9 cellular contexts compared by ENCODE assay signal in the genomic region with DNA sequence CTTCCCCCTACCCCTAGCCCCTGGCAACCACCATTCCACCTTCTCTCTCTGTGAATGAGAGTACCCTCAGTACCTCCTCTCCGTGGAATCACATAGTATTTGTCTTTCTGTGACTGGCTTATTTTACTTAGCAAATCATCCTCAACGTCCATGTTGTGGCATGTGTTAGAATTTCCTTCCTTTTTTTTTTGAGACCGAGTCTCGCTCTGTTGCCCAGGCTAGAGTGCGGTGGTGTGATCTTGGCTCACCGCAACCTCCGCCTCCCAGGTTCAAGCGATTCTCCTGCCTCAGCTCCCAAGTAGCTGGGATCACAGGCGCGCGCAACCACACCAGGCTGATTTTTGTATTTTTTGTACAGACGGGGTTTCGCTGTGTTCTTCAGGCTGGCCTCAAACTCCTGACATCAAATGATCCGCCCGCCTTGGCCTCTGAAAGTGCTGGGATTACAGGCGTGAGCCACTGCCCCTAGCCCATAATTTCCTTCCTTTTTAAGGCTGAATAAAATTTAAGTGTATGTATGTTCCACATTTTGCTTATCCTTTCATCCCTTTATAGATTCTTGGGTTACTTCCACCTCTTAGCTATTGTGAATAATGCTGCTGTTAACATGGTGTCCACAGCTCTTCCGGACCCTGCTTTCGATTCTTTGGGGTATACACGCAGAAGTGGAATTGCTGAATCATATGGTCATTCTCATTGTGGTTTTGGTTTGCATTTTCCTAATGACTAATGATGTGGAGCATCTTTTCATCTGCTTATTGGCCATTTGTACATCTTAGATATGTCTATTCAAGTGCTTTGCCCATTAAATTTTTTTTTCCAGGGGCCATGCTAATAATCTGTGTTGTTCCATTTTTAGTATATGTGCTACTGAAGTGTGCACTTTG. TPM values are rescaled to one million over a fixed set of nuclear protein-coding genes. Genes with fewer than 3 reads are reported as not detected.
DNase-seq lines count a peak whose midpoint lies in the region; ATAC-seq and TF ChIP-seq lines count a peak whose summit lies in the region.
"Had no signal": no experiment of that assay in that cellular context is flagged by ENCODE, and none has a peak within 500 bp of the region (broad histone marks: within the 10 kb centered on the region; RNA-seq: fewer than 3 reads in every experiment).

No MANE protein-coding gene starts in this region.

- peak overlapping the region; percentile 60 for H3K4me3 Mint-ChIP-seq in HFFc6
- no peak overlapping the region for H3K4me3 Mint-ChIP-seq in neural crest cell
- no peak overlapping the region for H3K4me3 Mint-ChIP-seq in activated CD4-positive, alpha-beta T cell treated with anti-CD3 and anti-CD28 coated beads, Interleukin-2, amount 10 ng/mL, durations not matched to agents 7 days and 5 days

- CTCF ChIA-PET in activated CD4-positive, alpha-beta T cell treated with anti-CD3 and anti-CD28 coated beads, Interleukin-2, amount 10 ng/mL, durations not matched to agents 7 days and 5 days (lab: Charles Lee) = no interaction called here

- H3K36me3 ChIP-seq in right atrium auricular region (no peaks in the 10 kb centered on the region), sigmoid colon (no peaks in the 10 kb centered on the region)
- H3K36me3 ChIP-seq: cardiac muscle cell had no signal

- WGBS in sigmoid colon, 2 donors = 80 to 90% methylated on average over 19 of the region's 19 CpGs

- peaks cover 41% of the 10 kb centered on the region for H3K4me1 Mint-ChIP-seq in HFFc6 (ENCODE audit: low read depth)
- H3K4me1 Mint-ChIP-seq in neural crest cell = no peaks in the 10 kb centered on the region
- no peaks in the 10 kb centered on the region for H3K4me1 Mint-ChIP-seq in activated CD4-positive, alpha-beta T cell treated with anti-CD3 and anti-CD28 coated beads, Interleukin-2, amount 10 ng/mL, durations not matched to agents 7 days and 5 days

- H3K27ac Mint-ChIP-seq in HFFc6 (peak overlapping the region; percentile 82), neural crest cell (ENCODE audit: unreplicated experiment) (peak overlapping the region; percentile 75)
- no peak overlapping the region for H3K27ac Mint-ChIP-seq in activated CD4-positive, alpha-beta T cell treated with anti-CD3 and anti-CD28 coated beads, Interleukin-2, amount 10 ng/mL, durations not matched to agents 7 days and 5 days

- no peak for TF ChIP-seq POLR2A in sigmoid colon (IDR thresholded peaks at IDR 0.05)

- H3K9me3 ChIP-seq in right atrium auricular region (no peaks in the 10 kb centered on the region), sigmoid colon (no peaks in the 10 kb centered on the region)

- DNase-seq in HFFc6 (peak; percentile 79), NOMO-1 treated with dmso at 0.1 percent for 144 hours (lab: John Stamatoyannopoulos, UW; ENCODE audit: unreplicated experiment) (peak; percentile 17), neural crest cell (ENCODE audit: low read depth, low spot score) (no peak), right atrium auricular region (ENCODE audit: low spot score) (no peak), C1 segment of cervical spinal cord (lab: John Stamatoyannopoulos, UW) (no peak), sigmoid colon (no peak)
- no peak for DNase-seq in activated CD4-positive, alpha-beta T cell treated with anti-CD3 and anti-CD28 coated beads, Interleukin-2, amount 10 ng/mL, durations not matched to agents 7 days and 5 days

- ATAC-seq in GM18861 (IDR thresholded peaks at IDR 0.05; ENCODE audit: unreplicated experiment) = peak; percentile 72

- H3K36me3 Mint-ChIP-seq in HFFc6 (ENCODE audit: low read depth) = peaks cover 36% of the 10 kb centered on the region
- peaks cover 28% of the 10 kb centered on the region for H3K36me3 Mint-ChIP-seq in neural crest cell (ENCODE audit: low read depth)
- peaks cover 18% of the 10 kb centered on the region for H3K36me3 Mint-ChIP-seq in activated CD4-positive, alpha-beta T cell treated with anti-CD3 and anti-CD28 coated beads, Interleukin-2, amount 10 ng/mL, durations not matched to agents 7 days and 5 days (ENCODE audit: low read depth)

- H3K9me3 Mint-ChIP-seq in HFFc6 (no peaks in the 10 kb centered on the region), neural crest cell (no peaks in the 10 kb centered on the region)
- H3K9me3 Mint-ChIP-seq in activated CD4-positive, alpha-beta T cell treated with anti-CD3 and anti-CD28 coated beads, Interleukin-2, amount 10 ng/mL, durations not matched to agents 7 days and 5 days = no peaks in the 10 kb centered on the region

- H3K27me3 Mint-ChIP-seq in HFFc6 (ENCODE audit: insufficient read depth) = no peaks in the 10 kb centered on the region; the same call in 1 of the 2 replicates
- H3K27me3 Mint-ChIP-seq in neural crest cell (ENCODE audit: low read depth) = no peaks in the 10 kb centered on the region
- H3K27me3 Mint-ChIP-seq in activated CD4-positive, alpha-beta T cell treated with anti-CD3 and anti-CD28 coated beads, Interleukin-2, amount 10 ng/mL, durations not matched to agents 7 days and 5 days = no peaks in the 10 kb centered on the region

- intact Hi-C loops in sigmoid colon (cut with DNase I) = no loop called here

- H3K27ac ChIP-seq in right atrium auricular region (no peak overlapping the region), sigmoid colon (no peak overlapping the region)
- H3K27ac ChIP-seq: cardiac muscle cell had no signal

- POLR2A ChIA-PET in activated CD4-positive, alpha-beta T cell treated with anti-CD3 and anti-CD28 coated beads, Interleukin-2, amount 10 ng/mL, durations not matched to agents 7 days and 5 days (lab: Charles Lee) = no interaction called here

- TF ChIP-seq CTCF in HFFc6 (IDR thresholded peaks at IDR 0.05) (no peak), neural crest cell (conservative IDR thresholded peaks at IDR 0.05) (no peak), right atrium auricular region (IDR thresholded peaks at IDR 0.05) (no peak), sigmoid colon (IDR thresholded peaks at IDR 0.05) (no peak)

- no peak overlapping the region for H3K4me3 ChIP-seq in right atrium auricular region
- no peak overlapping the region for H3K4me3 ChIP-seq in sigmoid colon
- H3K4me3 ChIP-seq: cardiac muscle cell had no signal

- no peak for TF ChIP-seq EP300 in sigmoid colon (IDR thresholded peaks at IDR 0.05)

- H3K4me1 ChIP-seq in right atrium auricular region = no peaks in the 10 kb centered on the region
- peaks cover 0 to 11% (median 0%) of the 10 kb centered on the region in 4 donors for H3K4me1 ChIP-seq in sigmoid colon

- H3K27me3 ChIP-seq in right atrium auricular region = no peaks in the 10 kb centered on the region
- H3K27me3 ChIP-seq in sigmoid colon = no peaks in the 10 kb centered on the region
- H3K27me3 ChIP-seq: cardiac muscle cell had no signal

RNA-seq across cellular contexts. Expression of gene ERRFI1, which starts 32.3 kb away (rescaled TPM):
- total RNA-seq in HFFc6 (2021; fragmentation: NEBNext Ultra II Directional; extraction: Animal tissue kit (Norgen Biotek cat#: 25700)) = 10 to 100 TPM; 15.8 to 25.5 (median 19.0) TPM
- total RNA-seq in neural crest cell (23.3 and 24.0 TPM in 2 replicates), right atrium auricular region (10 to 100 TPM; 33.0 to 34.5 TPM), sigmoid colon (100 to 1,000 TPM in 2 of 4 donors, 10 to 100 TPM in 2; 81.1 to 131 (median 101) TPM)
- total RNA-seq in activated CD4-positive, alpha-beta T cell treated with anti-CD3 and anti-CD28 coated beads, Interleukin-2, amount 10 ng/mL, durations not matched to agents 7 days and 5 days = under 1 TPM; 0.22 to 0.35 TPM
- 10 to 100 TPM; 28.4 to 45.3 (median 28.8) TPM for polyA plus RNA-seq in sigmoid colon

RNA-seq across cellular contexts. Expression of gene PARK7, which starts 32.3 kb away (rescaled TPM):
- 100 to 1,000 TPM; 331 to 377 (median 362) TPM for total RNA-seq in HFFc6 (2021; fragmentation: NEBNext Ultra II Directional; extraction: Animal tissue kit (Norgen Biotek cat#: 25700))
- total RNA-seq in neural crest cell (383 and 386 TPM in 2 replicates), right atrium auricular region (100 to 1,000 TPM; 206 to 266 TPM), sigmoid colon (100 to 1,000 TPM; 176 to 252 (median 222) TPM)
- total RNA-seq in activated CD4-positive, alpha-beta T cell treated with anti-CD3 and anti-CD28 coated beads, Interleukin-2, amount 10 ng/mL, durations not matched to agents 7 days and 5 days = 100 to 1,000 TPM; 226 to 232 TPM
- 100 to 1,000 TPM; 243 to 270 (median 243) TPM for polyA plus RNA-seq in sigmoid colon

RNA-seq across cellular contexts. Expression of gene TNFRSF9, which starts 53.2 kb away (rescaled TPM):
- not detected for total RNA-seq in HFFc6 (2021; fragmentation: NEBNext Ultra II Directional; extraction: Animal tissue kit (Norgen Biotek cat#: 25700))
- total RNA-seq in neural crest cell = 0.23 and 0.28 TPM in 2 replicates
- total RNA-seq in right atrium auricular region = not detected
- under 1 TPM; 0.57 to 0.62 TPM for total RNA-seq in activated CD4-positive, alpha-beta T cell treated with anti-CD3 and anti-CD28 coated beads, Interleukin-2, amount 10 ng/mL, durations not matched to agents 7 days and 5 days
- total RNA-seq in sigmoid colon = not detected
- polyA plus RNA-seq in sigmoid colon = 1 to 10 TPM in 2 of 3 donors, not detected in 1; 1.2 to 1.7 TPM
- total RNA-seq: cardiac muscle cell had no signal
- polyA plus RNA-seq: cardiac muscle cell had no signal

Comparison
In these comparisons a context has a peak if more than half of its experiments do, and no peak if none do; other contexts are left out.
1. DNase-seq: peak in HFFc6 (single experiment) and NOMO-1 treated with dmso at 0.1 percent for 144 hours (single experiment); none in neural crest cell (single experiment), right atrium auricular region (single experiment), C1 segment of cervical spinal cord (0 of 14), activated CD4-positive, alpha-beta T cell treated with anti-CD3 and anti-CD28 coated beads, Interleukin-2, amount 10 ng/mL, durations not matched to agents 7 days and 5 days (single experiment) and sigmoid colon (single experiment).
2. RNA of gene ERRFI1, which starts 32.3 kb away (total RNA-seq): 81.1 to 131 TPM in sigmoid colon, 33.0 to 34.5 TPM in right atrium auricular region, 23.3 to 24.0 TPM in neural crest cell and 15.8 to 25.5 TPM in HFFc6; 0.22 to 0.35 TPM in activated CD4-positive, alpha-beta T cell treated with anti-CD3 and anti-CD28 coated beads, Interleukin-2, amount 10 ng/mL, durations not matched to agents 7 days and 5 days; every median in the first group is over 10 times any median in the second.